ENCODE assay signal across 1 cellular context in the genomic region with DNA sequence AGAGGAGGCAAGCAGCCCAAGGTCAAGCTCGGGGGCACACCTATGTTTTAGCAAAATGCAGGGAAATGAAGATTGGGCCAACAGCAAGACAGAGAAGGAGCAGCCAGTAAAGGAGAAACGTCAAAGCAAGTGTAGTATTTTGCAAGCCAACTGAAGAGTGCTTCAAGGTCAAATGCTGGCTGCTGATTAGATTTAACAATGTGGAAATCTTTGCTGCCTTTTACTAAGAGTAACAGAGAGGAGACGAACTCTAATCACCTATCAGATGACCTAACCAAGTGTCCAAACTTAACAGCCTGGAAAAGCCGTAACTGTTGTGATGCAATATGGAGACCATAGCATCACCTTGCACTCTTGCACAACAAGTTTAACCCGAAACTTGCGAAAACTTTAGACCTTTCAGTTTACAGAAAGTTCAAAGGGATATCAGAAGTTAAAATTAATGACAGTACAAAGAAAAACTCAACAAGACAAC.
A peak's percentile ranks its signal among the peaks of the same experiment; 100 is the strongest.
TF ChIP-seq lines count a peak whose summit lies in the region.

No MANE protein-coding gene starts in this region.

TF ChIP-seq in HepG2, 621 proteins besides CTCF, POLR2A, EP300 and RAD21 (continued from another document and continues in another):
- TF ChIP-seq, protein P1, sequence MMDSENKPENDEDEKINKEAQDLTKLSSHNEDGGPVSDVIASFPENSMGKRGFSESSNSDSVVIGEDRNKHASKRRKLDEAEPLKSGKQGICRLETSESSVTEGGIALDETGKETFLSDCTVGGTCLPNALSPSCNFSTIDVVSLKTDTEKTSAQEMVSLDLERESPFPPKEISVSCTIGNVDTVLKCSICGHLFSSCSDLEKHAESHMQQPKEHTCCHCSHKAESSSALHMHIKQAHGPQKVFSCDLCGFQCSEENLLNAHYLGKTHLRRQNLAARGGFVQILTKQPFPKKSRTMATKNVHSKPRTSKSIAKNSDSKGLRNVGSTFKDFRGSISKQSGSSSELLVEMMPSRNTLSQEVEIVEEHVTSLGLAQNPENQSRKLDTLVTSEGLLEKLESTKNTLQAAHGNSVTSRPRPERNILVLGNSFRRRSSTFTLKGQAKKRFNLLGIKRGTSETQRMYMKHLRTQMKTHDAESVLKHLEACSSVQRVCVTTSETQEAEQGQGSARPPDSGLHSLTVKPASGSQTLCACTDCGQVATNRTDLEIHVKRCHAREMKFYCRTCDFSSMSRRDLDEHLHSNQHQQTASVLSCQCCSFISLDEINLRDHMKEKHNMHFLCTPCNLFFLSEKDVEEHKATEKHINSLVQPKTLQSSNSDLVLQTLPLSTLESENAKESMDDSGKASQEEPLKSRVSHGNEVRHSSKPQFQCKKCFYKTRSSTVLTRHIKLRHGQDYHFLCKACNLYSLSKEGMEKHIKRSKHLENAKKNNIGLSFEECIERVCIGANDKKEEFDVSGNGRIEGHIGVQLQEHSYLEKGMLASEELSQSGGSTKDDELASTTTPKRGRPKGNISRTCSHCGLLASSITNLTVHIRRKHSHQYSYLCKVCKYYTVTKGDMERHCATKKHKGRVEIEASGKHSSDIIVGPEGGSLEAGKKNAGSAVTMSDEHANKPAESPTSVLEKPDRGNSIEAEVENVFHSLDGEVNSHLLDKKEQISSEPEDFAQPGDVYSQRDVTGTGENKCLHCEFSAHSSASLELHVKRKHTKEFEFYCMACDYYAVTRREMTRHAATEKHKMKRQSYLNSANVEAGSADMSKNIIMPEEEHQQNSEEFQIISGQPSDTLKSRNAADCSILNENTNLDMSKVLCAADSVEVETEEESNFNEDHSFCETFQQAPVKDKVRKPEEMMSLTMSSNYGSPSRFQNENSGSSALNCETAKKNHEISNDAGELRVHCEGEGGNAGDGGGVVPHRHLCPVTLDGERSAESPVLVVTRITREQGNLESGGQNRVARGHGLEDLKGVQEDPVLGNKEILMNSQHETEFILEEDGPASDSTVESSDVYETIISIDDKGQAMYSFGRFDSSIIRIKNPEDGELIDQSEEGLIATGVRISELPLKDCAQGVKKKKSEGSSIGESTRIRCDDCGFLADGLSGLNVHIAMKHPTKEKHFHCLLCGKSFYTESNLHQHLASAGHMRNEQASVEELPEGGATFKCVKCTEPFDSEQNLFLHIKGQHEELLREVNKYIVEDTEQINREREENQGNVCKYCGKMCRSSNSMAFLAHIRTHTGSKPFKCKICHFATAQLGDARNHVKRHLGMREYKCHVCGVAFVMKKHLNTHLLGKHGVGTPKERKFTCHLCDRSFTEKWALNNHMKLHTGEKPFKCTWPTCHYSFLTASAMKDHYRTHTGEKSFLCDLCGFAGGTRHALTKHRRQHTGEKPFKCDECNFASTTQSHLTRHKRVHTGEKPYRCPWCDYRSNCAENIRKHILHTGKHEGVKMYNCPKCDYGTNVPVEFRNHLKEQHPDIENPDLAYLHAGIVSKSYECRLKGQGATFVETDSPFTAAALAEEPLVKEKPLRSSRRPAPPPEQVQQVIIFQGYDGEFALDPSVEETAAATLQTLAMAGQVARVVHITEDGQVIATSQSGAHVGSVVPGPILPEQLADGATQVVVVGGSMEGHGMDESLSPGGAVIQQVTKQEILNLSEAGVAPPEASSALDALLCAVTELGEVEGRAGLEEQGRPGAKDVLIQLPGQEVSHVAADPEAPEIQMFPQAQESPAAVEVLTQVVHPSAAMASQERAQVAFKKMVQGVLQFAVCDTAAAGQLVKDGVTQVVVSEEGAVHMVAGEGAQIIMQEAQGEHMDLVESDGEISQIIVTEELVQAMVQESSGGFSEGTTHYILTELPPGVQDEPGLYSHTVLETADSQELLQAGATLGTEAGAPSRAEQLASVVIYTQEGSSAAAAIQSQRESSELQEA (CRISPR knock-in tag; IDR thresholded peaks at IDR 0.05; ENCODE audit: not compliant biosample characterization): no peak
- TF ChIP-seq, protein P2, sequence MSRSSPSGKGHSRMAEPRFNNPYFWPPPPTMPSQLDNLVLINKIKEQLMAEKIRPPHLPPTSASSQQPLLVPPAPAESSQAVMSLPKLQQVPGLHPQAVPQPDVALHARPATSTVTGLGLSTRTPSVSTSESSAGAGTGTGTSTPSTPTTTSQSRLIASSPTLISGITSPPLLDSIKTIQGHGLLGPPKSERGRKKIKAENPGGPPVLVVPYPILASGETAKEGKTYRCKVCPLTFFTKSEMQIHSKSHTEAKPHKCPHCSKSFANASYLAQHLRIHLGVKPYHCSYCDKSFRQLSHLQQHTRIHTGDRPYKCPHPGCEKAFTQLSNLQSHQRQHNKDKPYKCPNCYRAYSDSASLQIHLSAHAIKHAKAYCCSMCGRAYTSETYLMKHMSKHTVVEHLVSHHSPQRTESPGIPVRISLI (CRISPR knock-in tag; IDR thresholded peaks at IDR 0.05; ENCODE audit: borderline replicate concordance): peak; percentile 67; the same call in 1 of the 2 replicates
- TF ChIP-seq ZNF724P (CRISPR knock-in tag; IDR thresholded peaks at IDR 0.05; ENCODE audit: borderline replicate concordance) (no peak), U2AF1 (optimal IDR thresholded peaks at IDR 0.05; ENCODE audit: low read depth, low read length) (no peak), ZNF235 (CRISPR knock-in tag; IDR thresholded peaks at IDR 0.05; ENCODE audit: borderline replicate concordance) (no peak), ZNF670 (CRISPR knock-in tag; IDR thresholded peaks at IDR 0.05; ENCODE audit: borderline replicate concordance) (peak; percentile 75; the same call in 1 of the 2 replicates), ZNF431 (CRISPR knock-in tag; IDR thresholded peaks at IDR 0.05; ENCODE audit: borderline replicate concordance, low read depth) (no peak; the same call in 1 of the 2 replicates), NR2C2 (CRISPR knock-in tag; IDR thresholded peaks at IDR 0.05; ENCODE audit: borderline replicate concordance) (peak; percentile 92), ZNF7 (CRISPR knock-in tag; IDR thresholded peaks at IDR 0.05) (no peak), SP4 (CRISPR knock-in tag; IDR thresholded peaks at IDR 0.05) (peak; percentile 27; the same call in 1 of the 2 replicates), TARDBP (CRISPR knock-in tag; IDR thresholded peaks at IDR 0.05) (peak; percentile 99), FOXM1 (CRISPR knock-in tag; IDR thresholded peaks at IDR 0.05) (no peak), GTF2F1 (IDR thresholded peaks at IDR 0.05; ENCODE audit: low read length) (no peak), ZNF709 (CRISPR knock-in tag; IDR thresholded peaks at IDR 0.05) (no peak), ZNF619 (CRISPR knock-in tag; IDR thresholded peaks at IDR 0.05) (no peak), BRD4 (CRISPR knock-in tag; IDR thresholded peaks at IDR 0.05) (peak; percentile 59; the same call in 1 of the 2 replicates), ZNF510 (CRISPR knock-in tag; IDR thresholded peaks at IDR 0.05; ENCODE audit: low read depth) (no peak), ZSCAN12 (CRISPR knock-in tag; IDR thresholded peaks at IDR 0.05) (no peak), SRSF1 (optimal IDR thresholded peaks at IDR 0.05; ENCODE audit: low read depth, low read length) (no peak)
- TF ChIP-seq, protein P3, sequence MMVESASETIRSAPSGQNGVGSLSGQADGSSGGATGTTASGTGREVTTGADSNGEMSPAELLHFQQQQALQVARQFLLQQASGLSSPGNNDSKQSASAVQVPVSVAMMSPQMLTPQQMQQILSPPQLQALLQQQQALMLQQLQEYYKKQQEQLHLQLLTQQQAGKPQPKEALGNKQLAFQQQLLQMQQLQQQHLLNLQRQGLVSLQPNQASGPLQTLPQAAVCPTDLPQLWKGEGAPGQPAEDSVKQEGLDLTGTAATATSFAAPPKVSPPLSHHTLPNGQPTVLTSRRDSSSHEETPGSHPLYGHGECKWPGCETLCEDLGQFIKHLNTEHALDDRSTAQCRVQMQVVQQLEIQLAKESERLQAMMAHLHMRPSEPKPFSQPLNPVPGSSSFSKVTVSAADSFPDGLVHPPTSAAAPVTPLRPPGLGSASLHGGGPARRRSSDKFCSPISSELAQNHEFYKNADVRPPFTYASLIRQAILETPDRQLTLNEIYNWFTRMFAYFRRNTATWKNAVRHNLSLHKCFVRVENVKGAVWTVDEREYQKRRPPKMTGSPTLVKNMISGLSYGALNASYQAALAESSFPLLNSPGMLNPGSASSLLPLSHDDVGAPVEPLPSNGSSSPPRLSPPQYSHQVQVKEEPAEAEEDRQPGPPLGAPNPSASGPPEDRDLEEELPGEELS (CRISPR knock-in tag; IDR thresholded peaks at IDR 0.05): peak; percentile 100
- TF ChIP-seq, protein P4, sequence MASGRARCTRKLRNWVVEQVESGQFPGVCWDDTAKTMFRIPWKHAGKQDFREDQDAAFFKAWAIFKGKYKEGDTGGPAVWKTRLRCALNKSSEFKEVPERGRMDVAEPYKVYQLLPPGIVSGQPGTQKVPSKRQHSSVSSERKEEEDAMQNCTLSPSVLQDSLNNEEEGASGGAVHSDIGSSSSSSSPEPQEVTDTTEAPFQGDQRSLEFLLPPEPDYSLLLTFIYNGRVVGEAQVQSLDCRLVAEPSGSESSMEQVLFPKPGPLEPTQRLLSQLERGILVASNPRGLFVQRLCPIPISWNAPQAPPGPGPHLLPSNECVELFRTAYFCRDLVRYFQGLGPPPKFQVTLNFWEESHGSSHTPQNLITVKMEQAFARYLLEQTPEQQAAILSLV (CRISPR knock-in tag; IDR thresholded peaks at IDR 0.05; ENCODE audit: borderline replicate concordance): no peak
- TF ChIP-seq, protein P5, sequence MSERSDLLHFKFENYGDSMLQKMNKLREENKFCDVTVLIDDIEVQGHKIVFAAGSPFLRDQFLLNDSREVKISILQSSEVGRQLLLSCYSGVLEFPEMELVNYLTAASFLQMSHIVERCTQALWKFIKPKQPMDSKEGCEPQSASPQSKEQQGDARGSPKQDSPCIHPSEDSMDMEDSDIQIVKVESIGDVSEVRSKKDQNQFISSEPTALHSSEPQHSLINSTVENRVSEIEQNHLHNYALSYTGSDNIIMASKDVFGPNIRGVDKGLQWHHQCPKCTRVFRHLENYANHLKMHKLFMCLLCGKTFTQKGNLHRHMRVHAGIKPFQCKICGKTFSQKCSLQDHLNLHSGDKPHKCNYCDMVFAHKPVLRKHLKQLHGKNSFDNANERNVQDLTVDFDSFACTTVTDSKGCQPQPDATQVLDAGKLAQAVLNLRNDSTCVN (CRISPR knock-in tag; IDR thresholded peaks at IDR 0.05; ENCODE audit: borderline replicate concordance): no peak
- TF ChIP-seq, protein P6, sequence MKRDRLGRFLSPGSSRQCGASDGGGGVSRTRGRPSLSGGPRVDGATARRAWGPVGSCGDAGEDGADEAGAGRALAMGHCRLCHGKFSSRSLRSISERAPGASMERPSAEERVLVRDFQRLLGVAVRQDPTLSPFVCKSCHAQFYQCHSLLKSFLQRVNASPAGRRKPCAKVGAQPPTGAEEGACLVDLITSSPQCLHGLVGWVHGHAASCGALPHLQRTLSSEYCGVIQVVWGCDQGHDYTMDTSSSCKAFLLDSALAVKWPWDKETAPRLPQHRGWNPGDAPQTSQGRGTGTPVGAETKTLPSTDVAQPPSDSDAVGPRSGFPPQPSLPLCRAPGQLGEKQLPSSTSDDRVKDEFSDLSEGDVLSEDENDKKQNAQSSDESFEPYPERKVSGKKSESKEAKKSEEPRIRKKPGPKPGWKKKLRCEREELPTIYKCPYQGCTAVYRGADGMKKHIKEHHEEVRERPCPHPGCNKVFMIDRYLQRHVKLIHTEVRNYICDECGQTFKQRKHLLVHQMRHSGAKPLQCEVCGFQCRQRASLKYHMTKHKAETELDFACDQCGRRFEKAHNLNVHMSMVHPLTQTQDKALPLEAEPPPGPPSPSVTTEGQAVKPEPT (CRISPR knock-in tag; IDR thresholded peaks at IDR 0.05; ENCODE audit: low read depth): no peak
- TF ChIP-seq, protein P7, sequence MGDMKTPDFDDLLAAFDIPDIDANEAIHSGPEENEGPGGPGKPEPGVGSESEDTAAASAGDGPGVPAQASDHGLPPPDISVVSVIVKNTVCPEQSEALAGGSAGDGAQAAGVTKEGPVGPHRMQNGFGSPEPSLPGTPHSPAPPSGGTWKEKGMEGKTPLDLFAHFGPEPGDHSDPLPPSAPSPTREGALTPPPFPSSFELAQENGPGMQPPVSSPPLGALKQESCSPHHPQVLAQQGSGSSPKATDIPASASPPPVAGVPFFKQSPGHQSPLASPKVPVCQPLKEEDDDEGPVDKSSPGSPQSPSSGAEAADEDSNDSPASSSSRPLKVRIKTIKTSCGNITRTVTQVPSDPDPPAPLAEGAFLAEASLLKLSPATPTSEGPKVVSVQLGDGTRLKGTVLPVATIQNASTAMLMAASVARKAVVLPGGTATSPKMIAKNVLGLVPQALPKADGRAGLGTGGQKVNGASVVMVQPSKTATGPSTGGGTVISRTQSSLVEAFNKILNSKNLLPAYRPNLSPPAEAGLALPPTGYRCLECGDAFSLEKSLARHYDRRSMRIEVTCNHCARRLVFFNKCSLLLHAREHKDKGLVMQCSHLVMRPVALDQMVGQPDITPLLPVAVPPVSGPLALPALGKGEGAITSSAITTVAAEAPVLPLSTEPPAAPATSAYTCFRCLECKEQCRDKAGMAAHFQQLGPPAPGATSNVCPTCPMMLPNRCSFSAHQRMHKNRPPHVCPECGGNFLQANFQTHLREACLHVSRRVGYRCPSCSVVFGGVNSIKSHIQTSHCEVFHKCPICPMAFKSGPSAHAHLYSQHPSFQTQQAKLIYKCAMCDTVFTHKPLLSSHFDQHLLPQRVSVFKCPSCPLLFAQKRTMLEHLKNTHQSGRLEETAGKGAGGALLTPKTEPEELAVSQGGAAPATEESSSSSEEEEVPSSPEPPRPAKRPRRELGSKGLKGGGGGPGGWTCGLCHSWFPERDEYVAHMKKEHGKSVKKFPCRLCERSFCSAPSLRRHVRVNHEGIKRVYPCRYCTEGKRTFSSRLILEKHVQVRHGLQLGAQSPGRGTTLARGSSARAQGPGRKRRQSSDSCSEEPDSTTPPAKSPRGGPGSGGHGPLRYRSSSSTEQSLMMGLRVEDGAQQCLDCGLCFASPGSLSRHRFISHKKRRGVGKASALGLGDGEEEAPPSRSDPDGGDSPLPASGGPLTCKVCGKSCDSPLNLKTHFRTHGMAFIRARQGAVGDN (CRISPR knock-in tag; IDR thresholded peaks at IDR 0.05): no peak
- TF ChIP-seq, protein P8, sequence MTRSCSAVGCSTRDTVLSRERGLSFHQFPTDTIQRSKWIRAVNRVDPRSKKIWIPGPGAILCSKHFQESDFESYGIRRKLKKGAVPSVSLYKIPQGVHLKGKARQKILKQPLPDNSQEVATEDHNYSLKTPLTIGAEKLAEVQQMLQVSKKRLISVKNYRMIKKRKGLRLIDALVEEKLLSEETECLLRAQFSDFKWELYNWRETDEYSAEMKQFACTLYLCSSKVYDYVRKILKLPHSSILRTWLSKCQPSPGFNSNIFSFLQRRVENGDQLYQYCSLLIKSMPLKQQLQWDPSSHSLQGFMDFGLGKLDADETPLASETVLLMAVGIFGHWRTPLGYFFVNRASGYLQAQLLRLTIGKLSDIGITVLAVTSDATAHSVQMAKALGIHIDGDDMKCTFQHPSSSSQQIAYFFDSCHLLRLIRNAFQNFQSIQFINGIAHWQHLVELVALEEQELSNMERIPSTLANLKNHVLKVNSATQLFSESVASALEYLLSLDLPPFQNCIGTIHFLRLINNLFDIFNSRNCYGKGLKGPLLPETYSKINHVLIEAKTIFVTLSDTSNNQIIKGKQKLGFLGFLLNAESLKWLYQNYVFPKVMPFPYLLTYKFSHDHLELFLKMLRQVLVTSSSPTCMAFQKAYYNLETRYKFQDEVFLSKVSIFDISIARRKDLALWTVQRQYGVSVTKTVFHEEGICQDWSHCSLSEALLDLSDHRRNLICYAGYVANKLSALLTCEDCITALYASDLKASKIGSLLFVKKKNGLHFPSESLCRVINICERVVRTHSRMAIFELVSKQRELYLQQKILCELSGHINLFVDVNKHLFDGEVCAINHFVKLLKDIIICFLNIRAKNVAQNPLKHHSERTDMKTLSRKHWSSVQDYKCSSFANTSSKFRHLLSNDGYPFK (CRISPR knock-in tag; IDR thresholded peaks at IDR 0.05; ENCODE audit: borderline replicate concordance): no peak
- TF ChIP-seq, protein P9, sequence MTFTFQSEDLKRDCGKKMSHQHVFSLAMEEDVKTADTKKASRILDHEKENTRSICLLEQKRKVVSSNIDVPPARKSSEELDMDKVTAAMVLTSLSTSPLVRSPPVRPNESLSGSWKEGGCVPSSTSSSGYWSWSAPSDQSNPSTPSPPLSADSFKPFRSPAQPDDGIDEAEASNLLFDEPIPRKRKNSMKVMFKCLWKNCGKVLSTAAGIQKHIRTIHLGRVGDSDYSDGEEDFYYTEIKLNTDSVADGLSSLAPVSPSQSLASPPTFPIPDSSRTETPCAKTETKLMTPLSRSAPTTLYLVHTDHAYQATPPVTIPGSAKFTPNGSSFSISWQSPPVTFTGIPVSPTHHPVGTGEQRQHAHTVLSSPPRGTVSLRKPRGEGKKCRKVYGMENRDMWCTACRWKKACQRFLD (CRISPR knock-in tag; IDR thresholded peaks at IDR 0.05; ENCODE audit: borderline replicate concordance): no peak
